1 cellular context compared by ENCODE assay signal in the genomic region with DNA sequence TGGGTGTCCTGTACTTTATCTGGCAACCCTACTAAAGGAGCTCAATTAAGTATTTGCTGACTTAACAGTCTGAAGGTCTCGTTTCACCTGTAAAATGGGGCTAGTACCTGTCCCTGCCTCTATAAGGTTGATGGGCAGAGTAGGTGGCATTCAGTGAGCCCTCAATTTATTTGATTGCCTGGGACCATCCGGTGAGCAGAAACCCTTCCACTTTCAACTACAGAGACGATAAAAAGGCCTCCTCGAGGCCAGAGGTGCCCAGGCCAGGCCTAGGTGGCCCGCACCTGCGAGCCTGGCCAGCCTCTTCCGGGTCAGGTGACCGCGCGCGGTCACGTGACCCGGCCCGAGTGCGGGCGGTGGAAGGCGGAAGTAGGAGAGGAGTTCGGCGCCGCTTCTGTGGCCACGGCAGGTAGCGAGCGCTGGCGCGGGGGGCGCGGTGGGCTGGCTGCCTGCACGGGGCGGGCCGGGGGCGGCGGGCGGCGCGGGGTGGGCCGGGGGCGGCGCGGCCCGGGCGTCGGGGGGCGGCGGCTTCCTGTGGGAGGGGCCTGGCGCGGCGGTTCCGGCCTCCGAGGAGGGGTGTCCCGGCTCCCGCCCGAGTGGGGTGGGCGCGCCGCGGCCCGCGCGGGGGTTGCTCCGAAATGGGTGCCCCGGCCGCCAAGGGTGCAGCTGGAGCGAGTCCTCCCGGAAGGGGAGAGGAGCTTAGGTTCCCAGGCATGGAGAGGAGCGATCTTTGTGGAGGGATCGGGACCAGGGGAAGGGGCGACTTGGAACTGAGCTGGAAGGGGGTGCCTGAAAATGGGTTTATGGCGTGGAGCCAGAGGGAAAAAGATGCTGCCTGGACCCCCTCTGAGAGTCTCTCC.
A peak's percentile ranks its signal among the peaks of the same experiment; 100 is the strongest.
TF ChIP-seq lines count a peak whose summit lies in the region.

WWP2 (plus strand) TSS at position 350 of the 860 bp plus-strand sequence. CDS start 24,679 bp downstream, outside the sequence.

TF ChIP-seq in HEK293, 187 proteins besides CTCF, POLR2A, EP300 and RAD21 (continued from another document and continues in another):
- TF ChIP-seq, protein P1, sequence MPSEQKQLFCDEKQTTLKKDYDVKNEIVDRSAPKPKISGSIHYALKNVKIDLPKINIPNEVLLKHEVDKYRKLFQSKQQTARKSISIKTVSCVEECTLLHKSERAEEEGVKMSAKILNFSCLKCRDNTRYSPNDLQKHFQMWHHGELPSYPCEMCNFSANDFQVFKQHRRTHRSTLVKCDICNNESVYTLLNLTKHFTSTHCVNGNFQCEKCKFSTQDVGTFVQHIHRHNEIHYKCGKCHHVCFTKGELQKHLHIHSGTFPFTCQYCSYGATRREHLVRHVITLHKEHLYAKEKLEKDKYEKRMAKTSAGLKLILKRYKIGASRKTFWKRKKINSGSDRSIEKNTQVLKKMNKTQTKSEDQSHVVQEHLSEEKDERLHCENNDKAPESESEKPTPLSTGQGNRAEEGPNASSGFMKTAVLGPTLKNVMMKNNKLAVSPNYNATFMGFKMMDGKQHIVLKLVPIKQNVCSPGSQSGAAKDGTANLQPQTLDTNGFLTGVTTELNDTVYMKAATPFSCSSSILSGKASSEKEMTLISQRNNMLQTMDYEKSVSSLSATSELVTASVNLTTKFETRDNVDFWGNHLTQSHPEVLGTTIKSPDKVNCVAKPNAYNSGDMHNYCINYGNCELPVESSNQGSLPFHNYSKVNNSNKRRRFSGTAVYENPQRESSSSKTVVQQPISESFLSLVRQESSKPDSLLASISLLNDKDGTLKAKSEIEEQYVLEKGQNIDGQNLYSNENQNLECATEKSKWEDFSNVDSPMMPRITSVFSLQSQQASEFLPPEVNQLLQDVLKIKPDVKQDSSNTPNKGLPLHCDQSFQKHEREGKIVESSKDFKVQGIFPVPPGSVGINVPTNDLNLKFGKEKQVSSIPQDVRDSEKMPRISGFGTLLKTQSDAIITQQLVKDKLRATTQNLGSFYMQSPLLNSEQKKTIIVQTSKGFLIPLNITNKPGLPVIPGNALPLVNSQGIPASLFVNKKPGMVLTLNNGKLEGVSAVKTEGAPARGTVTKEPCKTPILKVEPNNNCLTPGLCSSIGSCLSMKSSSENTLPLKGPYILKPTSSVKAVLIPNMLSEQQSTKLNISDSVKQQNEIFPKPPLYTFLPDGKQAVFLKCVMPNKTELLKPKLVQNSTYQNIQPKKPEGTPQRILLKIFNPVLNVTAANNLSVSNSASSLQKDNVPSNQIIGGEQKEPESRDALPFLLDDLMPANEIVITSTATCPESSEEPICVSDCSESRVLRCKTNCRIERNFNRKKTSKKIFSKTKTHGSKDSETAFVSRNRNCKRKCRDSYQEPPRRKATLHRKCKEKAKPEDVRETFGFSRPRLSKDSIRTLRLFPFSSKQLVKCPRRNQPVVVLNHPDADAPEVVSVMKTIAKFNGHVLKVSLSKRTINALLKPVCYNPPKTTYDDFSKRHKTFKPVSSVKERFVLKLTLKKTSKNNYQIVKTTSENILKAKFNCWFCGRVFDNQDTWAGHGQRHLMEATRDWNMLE (tag by site-specific recombination; conservative IDR thresholded peaks at IDR 0.05; ENCODE audit: low read depth): peak; percentile 60
- TF ChIP-seq KLF10 (tag by site-specific recombination; IDR thresholded peaks at IDR 0.05) (0 out of 2 replicates have a peak, but pooled peaks have one; percentile 15), ZNF654 (tag by site-specific recombination; IDR thresholded peaks at IDR 0.05; ENCODE audit: low read depth) (no peak), ZNF624 (tag by site-specific recombination; IDR thresholded peaks at IDR 0.05) (no peak), ZNF660 (tag by site-specific recombination; IDR thresholded peaks at IDR 0.05) (peak; percentile 43; the same call in 1 of the 2 replicates), SP7 (tag by site-specific recombination; IDR thresholded peaks at IDR 0.05) (no peak), ZNF629 (tag by site-specific recombination; IDR thresholded peaks at IDR 0.05) (no peak), REPIN1 (tag by site-specific recombination; IDR thresholded peaks at IDR 0.05; ENCODE audit: low read depth) (no peak), ZBTB26 (tag by site-specific recombination; optimal IDR thresholded peaks at IDR 0.05) (peak; percentile 65), ZNF530 (tag by site-specific recombination; IDR thresholded peaks at IDR 0.05; ENCODE audit: low read depth) (no peak), ZNF76 (tag by site-specific recombination; IDR thresholded peaks at IDR 0.05; ENCODE audit: borderline replicate concordance, low read depth) (no peak), MYNN (tag by site-specific recombination; IDR thresholded peaks at IDR 0.05; ENCODE audit: borderline replicate concordance) (no peak), ZNF19 (tag by site-specific recombination; IDR thresholded peaks at IDR 0.05; ENCODE audit: low read depth) (no peak), ZNF548 (tag by site-specific recombination; IDR thresholded peaks at IDR 0.05) (no peak), GLI2 (tag by site-specific recombination; IDR thresholded peaks at IDR 0.05; ENCODE audit: borderline replicate concordance, low read depth) (no peak), ZSCAN23 (tag by site-specific recombination; IDR thresholded peaks at IDR 0.05) (no peak), ZNF510 (tag by site-specific recombination; IDR thresholded peaks at IDR 0.05; ENCODE audit: insufficient replicate concordance) (no peak), ZSCAN5A (tag by site-specific recombination; IDR thresholded peaks at IDR 0.05) (peak; percentile 75; the same call in 1 of the 2 replicates), ZNF23 (tag by site-specific recombination; IDR thresholded peaks at IDR 0.05; ENCODE audit: borderline replicate concordance) (no peak), ZNF423 (tag by site-specific recombination; IDR thresholded peaks at IDR 0.05) (peak; percentile 90), ZFP41 (tag by site-specific recombination; IDR thresholded peaks at IDR 0.05; ENCODE audit: borderline replicate concordance) (no peak), ZNF121 (tag by site-specific recombination; IDR thresholded peaks at IDR 0.05) (0 out of 2 replicates have a peak, but pooled peaks have one; percentile 16), ZNF777 (tag by site-specific recombination; IDR thresholded peaks at IDR 0.05; ENCODE audit: borderline replicate concordance) (no peak), ZBTB10 (tag by site-specific recombination; IDR thresholded peaks at IDR 0.05) (peak; percentile 51; the same call in 1 of the 2 replicates), ZNF626 (tag by site-specific recombination; IDR thresholded peaks at IDR 0.05) (no peak), ZNF302 (tag by site-specific recombination; IDR thresholded peaks at IDR 0.05; ENCODE audit: low read depth) (no peak), ZNF701 (tag by site-specific recombination; IDR thresholded peaks at IDR 0.05) (no peak), ZNF791 (tag by site-specific recombination; IDR thresholded peaks at IDR 0.05) (no peak), ZBTB20 (tag by site-specific recombination; IDR thresholded peaks at IDR 0.05) (peak; percentile 20; the same call in 1 of the 2 replicates), IKZF3 (tag by site-specific recombination; IDR thresholded peaks at IDR 0.05) (0 out of 2 replicates have a peak, but pooled peaks have one; percentile 30), ZNF843 (tag by site-specific recombination; IDR thresholded peaks at IDR 0.05) (no peak), ZNF155 (tag by site-specific recombination; IDR thresholded peaks at IDR 0.05) (no peak), OVOL3 (tag by site-specific recombination; IDR thresholded peaks at IDR 0.05) (no peak), ZNF449 (tag by site-specific recombination; IDR thresholded peaks at IDR 0.05) (peak; percentile 49; the same call in 1 of the 2 replicates), MZF1 (tag by site-specific recombination; IDR thresholded peaks at IDR 0.05; ENCODE audit: borderline replicate concordance) (no peak; the same call in 1 of the 2 replicates), KLF8 (tag by site-specific recombination; IDR thresholded peaks at IDR 0.05) (no peak)
- TF ChIP-seq, protein P2, sequence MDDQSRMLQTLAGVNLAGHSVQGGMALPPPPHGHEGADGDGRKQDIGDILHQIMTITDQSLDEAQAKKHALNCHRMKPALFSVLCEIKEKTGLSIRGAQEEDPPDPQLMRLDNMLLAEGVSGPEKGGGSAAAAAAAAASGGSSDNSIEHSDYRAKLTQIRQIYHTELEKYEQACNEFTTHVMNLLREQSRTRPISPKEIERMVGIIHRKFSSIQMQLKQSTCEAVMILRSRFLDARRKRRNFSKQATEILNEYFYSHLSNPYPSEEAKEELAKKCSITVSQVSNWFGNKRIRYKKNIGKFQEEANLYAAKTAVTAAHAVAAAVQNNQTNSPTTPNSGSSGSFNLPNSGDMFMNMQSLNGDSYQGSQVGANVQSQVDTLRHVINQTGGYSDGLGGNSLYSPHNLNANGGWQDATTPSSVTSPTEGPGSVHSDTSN (CRISPR knock-in tag; IDR thresholded peaks at IDR 0.05): no peak
- TF ChIP-seq, protein P3, sequence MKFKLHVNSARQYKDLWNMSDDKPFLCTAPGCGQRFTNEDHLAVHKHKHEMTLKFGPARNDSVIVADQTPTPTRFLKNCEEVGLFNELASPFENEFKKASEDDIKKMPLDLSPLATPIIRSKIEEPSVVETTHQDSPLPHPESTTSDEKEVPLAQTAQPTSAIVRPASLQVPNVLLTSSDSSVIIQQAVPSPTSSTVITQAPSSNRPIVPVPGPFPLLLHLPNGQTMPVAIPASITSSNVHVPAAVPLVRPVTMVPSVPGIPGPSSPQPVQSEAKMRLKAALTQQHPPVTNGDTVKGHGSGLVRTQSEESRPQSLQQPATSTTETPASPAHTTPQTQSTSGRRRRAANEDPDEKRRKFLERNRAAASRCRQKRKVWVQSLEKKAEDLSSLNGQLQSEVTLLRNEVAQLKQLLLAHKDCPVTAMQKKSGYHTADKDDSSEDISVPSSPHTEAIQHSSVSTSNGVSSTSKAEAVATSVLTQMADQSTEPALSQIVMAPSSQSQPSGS (tag by site-specific recombination; IDR thresholded peaks at IDR 0.05; ENCODE audit: low read depth): no peak
- TF ChIP-seq, protein P4, sequence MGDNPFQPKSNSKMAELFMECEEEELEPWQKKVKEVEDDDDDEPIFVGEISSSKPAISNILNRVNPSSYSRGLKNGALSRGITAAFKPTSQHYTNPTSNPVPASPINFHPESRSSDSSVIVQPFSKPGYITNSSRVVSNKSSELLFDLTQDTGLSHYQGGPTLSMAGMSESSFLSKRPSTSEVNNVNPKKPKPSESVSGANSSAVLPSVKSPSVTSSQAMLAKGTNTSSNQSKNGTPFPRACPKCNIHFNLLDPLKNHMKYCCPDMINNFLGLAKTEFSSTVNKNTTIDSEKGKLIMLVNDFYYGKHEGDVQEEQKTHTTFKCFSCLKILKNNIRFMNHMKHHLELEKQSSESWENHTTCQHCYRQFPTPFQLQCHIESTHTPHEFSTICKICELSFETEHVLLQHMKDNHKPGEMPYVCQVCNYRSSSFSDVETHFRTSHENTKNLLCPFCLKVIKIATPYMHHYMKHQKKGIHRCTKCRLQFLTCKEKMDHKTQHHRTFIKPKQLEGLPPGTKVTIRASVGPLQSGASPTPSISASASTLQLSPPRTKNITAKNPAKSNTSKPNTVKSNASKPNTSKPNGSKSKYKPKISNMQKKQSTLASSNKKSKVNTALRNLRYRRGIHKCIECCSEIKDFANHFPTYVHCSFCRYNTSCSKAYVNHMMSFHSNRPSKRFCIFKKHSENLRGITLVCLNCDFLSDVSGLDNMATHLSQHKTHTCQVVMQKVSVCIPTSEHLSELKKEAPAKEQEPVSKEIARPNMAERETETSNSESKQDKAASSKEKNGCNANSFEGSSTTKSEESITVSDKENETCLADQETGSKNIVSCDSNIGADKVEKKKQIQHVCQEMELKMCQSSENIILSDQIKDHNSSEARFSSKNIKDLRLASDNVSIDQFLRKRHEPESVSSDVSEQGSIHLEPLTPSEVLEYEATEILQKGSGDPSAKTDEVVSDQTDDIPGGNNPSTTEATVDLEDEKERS (tag by site-specific recombination; IDR thresholded peaks at IDR 0.05): no peak
